In the genomic region with DNA sequence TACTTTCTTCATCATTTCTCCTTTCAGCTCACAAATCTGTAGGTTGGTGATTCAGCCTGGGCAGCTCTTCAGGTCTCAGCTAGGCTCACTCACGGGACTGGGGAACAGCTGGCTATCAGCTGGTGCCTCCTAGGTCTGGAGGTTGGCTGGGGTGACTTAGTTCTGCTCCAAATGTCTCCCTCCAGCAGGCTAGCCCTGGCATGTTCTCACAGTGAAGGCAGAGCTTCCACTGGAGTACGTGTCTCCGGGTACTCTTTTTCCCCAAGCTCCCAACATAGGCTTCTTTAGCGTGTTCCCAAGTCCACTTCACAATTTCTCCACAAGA, we compare ENCODE assay signal across 14 cellular contexts. TPM values are rescaled to one million over a fixed set of nuclear protein-coding genes. Genes with fewer than 3 reads are reported as not detected.
DNase-seq lines count a peak whose midpoint lies in the region; ATAC-seq and TF ChIP-seq lines count a peak whose summit lies in the region.
"Had no signal": no experiment of that assay in that cellular context is flagged by ENCODE, and none has a peak within 500 bp of the region (broad histone marks: within the 10 kb centered on the region; RNA-seq: fewer than 3 reads in every experiment).

No MANE protein-coding gene starts in this region.

- H3K27me3 ChIP-seq in HUES64 (ENCODE audit: insufficient read depth, low read length) = no peaks in the 10 kb centered on the region
- no peaks in the 10 kb centered on the region for H3K27me3 ChIP-seq in brain microvascular endothelial cell (replicated peaks)
- H3K27me3 ChIP-seq in iPS DF 6.9 (ENCODE audit: control insufficient read depth, insufficient read depth, low read length) = no peaks in the 10 kb centered on the region

- no peaks in the 10 kb centered on the region for H3K9me3 Mint-ChIP-seq in activated CD8-positive, alpha-beta T cell treated with anti-CD3 and anti-CD28 coated beads for 36 hours

- no peak overlapping the region for H3K27ac Mint-ChIP-seq in activated CD8-positive, alpha-beta T cell treated with anti-CD3 and anti-CD28 coated beads for 36 hours
- H3K27ac Mint-ChIP-seq: B cell had no signal

- H3K27ac ChIP-seq in HUES64 (ENCODE audit: low read depth, low read length) = peak overlapping the region; percentile 71
- no peak overlapping the region for H3K27ac ChIP-seq in brain microvascular endothelial cell
- no peak overlapping the region for H3K27ac ChIP-seq in iPS DF 6.9 (ENCODE audit: low read length)
- H3K27ac ChIP-seq: KMS-11, prostate gland had no signal

- peaks cover 11% of the 10 kb centered on the region for H3K4me1 ChIP-seq in HUES64 (ENCODE audit: insufficient read depth, low read length)
- H3K4me1 ChIP-seq in iPS DF 6.9 (ENCODE audit: control insufficient read depth, insufficient read depth, low read length) = peaks cover 2% of the 10 kb centered on the region
- H3K4me1 ChIP-seq: prostate gland had no signal

- CTCF ChIA-PET in activated CD8-positive, alpha-beta T cell treated with anti-CD3 and anti-CD28 coated beads for 36 hours (lab: Charles Lee) = interaction anchor here (0.7 kb wide), 1 partner anchor 8 kb away, joined by 3 read pairs; no protein-coding TSS in a partner anchor

- peaks cover 3% of the 10 kb centered on the region for H3K27me3 Mint-ChIP-seq in activated CD8-positive, alpha-beta T cell treated with anti-CD3 and anti-CD28 coated beads for 36 hours

- TF ChIP-seq CTCF in brain microvascular endothelial cell (IDR thresholded peaks at IDR 0.05; ENCODE audit: low read depth, low read length, missing control alignments) = no peak
- no peak for TF ChIP-seq CTCF in activated CD8-positive, alpha-beta T cell treated with anti-CD3 and anti-CD28 coated beads for 36 hours (IDR thresholded peaks at IDR 0.05)

- H3K4me3 ChIP-seq in HUES64 (ENCODE audit: low read length) (no peak overlapping the region), brain microvascular endothelial cell (ENCODE audit: low read depth, low read length) (no peak overlapping the region), iPS DF 6.9 (ENCODE audit: low read length) (no peak overlapping the region)
- H3K4me3 ChIP-seq: prostate gland had no signal

- no peak for ATAC-seq in activated CD8-positive, alpha-beta T cell treated with anti-CD3 and anti-CD28 coated beads for 36 hours
- no peak for ATAC-seq in HG02588 (IDR thresholded peaks at IDR 0.05; ENCODE audit: unreplicated experiment)

- no peak overlapping the region for H3K9ac ChIP-seq in HUES64 (ENCODE audit: low read depth, low read length)
- H3K9ac ChIP-seq: KMS-11 had no signal

- H3K4me3 Mint-ChIP-seq in activated CD8-positive, alpha-beta T cell treated with anti-CD3 and anti-CD28 coated beads for 36 hours = no peak overlapping the region
- H3K4me3 Mint-ChIP-seq: B cell had no signal

- no peaks in the 10 kb centered on the region for H3K36me3 Mint-ChIP-seq in activated CD8-positive, alpha-beta T cell treated with anti-CD3 and anti-CD28 coated beads for 36 hours (ENCODE audit: low read depth)

- intact Hi-C loops in activated CD8-positive, alpha-beta T cell treated with anti-CD3 and anti-CD28 coated beads for 36 hours (cut with micrococcal nuclease) = no loop called here

- peaks cover 16% of the 10 kb centered on the region for H3K9me3 ChIP-seq in HUES64 (ENCODE audit: insufficient read depth, low read depth, low read length)
- H3K9me3 ChIP-seq in iPS DF 6.9 (ENCODE audit: control insufficient read depth, insufficient read depth, low read length) = no peaks in the 10 kb centered on the region
- H3K9me3 ChIP-seq: prostate gland had no signal

- DNase-seq in AG08395 (ENCODE audit: low spot score) (peak; percentile 86), brain microvascular endothelial cell (peak; percentile 1), iPS DF 6.9 (ENCODE audit: low read depth, low spot score) (peak; percentile 11), NCI-H2196 treated with DMSO at 0.1 percent for 48 hours (lab: John Stamatoyannopoulos, UW; ENCODE audit: unreplicated experiment) (no peak), hypothalamus (lab: John Stamatoyannopoulos, UW) (no peak)
- no peak for DNase-seq in activated CD8-positive, alpha-beta T cell treated with anti-CD3 and anti-CD28 coated beads for 36 hours
- DNase-seq: activated T-cell treated with anti-CD3 and anti-CD28 coated beads, Interleukin-2, amount 50 U/mL, for 48 hours; cerebellar nuclear complex; substantia nigra had no signal

- in situ Hi-C loops in brain microvascular endothelial cell (cut with HindIII; ENCODE audit: low pct_ligation_motif_present, low sequenced_read_pairs) = no loop called here

- H3K4me1 Mint-ChIP-seq in activated CD8-positive, alpha-beta T cell treated with anti-CD3 and anti-CD28 coated beads for 36 hours (ENCODE audit: low read depth) = peaks cover 6% of the 10 kb centered on the region
- H3K4me1 Mint-ChIP-seq: B cell had no signal

- POLR2A ChIA-PET in activated CD8-positive, alpha-beta T cell treated with anti-CD3 and anti-CD28 coated beads for 36 hours (lab: Charles Lee) = interaction anchor here (1.2 kb wide), 1 partner anchor 12 kb away, joined by 3 read pairs; no protein-coding TSS in a partner anchor

- H3K36me3 ChIP-seq in HUES64 (ENCODE audit: insufficient read depth, low read length) (no peaks in the 10 kb centered on the region), brain microvascular endothelial cell (replicated peaks) (no peaks in the 10 kb centered on the region), iPS DF 6.9 (ENCODE audit: control insufficient read depth, insufficient read depth, low read length) (no peaks in the 10 kb centered on the region)
- H3K36me3 ChIP-seq: prostate gland had no signal

- 77% methylated on average over 4 of the region's 4 CpGs for WGBS in HUES64
- no CpG with 5 or more reads among the region's 4 CpGs for WGBS in iPS DF 6.9 (ENCODE audit: insufficient coverage, insufficient read length)

RNA-seq across cellular contexts. Expression of a gene that starts 12.5 kb away (rescaled TPM):
- 4.5 TPM for polyA plus RNA-seq in HUES64 (2013, experiment 1 of 2)
- 6.4 TPM for polyA plus RNA-seq in HUES64 (2013, experiment 2 of 2)
- 1 to 10 TPM; 6.1 to 6.2 TPM for total RNA-seq in activated CD8-positive, alpha-beta T cell treated with anti-CD3 and anti-CD28 coated beads for 36 hours

RNA-seq across cellular contexts. Expression of a gene that starts 27.1 kb away (rescaled TPM):
- polyA plus RNA-seq in HUES64 (2013, experiment 1 of 2) = 35.0 TPM
- 29.4 TPM for polyA plus RNA-seq in HUES64 (2013, experiment 2 of 2)
- 10 to 100 TPM; 44.6 to 46.6 TPM for total RNA-seq in activated CD8-positive, alpha-beta T cell treated with anti-CD3 and anti-CD28 coated beads for 36 hours

Comparison
In these comparisons a context has a peak if more than half of its experiments do, and no peak if none do; other contexts are left out.
1. DNase-seq: peak in AG08395 (single experiment), brain microvascular endothelial cell (single experiment) and iPS DF 6.9 (single experiment); none in NCI-H2196 treated with DMSO at 0.1 percent for 48 hours (single experiment), activated CD8-positive, alpha-beta T cell treated with anti-CD3 and anti-CD28 coated beads for 36 hours (single experiment) and hypothalamus (0 of 51).